13 cellular contexts compared by ENCODE assay signal in genomic region chr20:58908941-58909340, GRCh38. TPM values are rescaled to one million over a fixed set of nuclear protein-coding genes. Genes with fewer than 3 reads are reported as not detected.
DNase-seq lines count a peak whose midpoint lies in the region; ATAC-seq and TF ChIP-seq lines count a peak whose summit lies in the region.
"Had no signal": no experiment of that assay in that cellular context is flagged by ENCODE, and none has a peak within 500 bp of the region (broad histone marks: within the 10 kb centered on the region; RNA-seq: fewer than 3 reads in every experiment).

No MANE protein-coding gene starts in this region.

- peaks cover 11 to 30% of the 10 kb centered on the region in 2 donors for H3K4me1 ChIP-seq in ascending aorta
- H3K4me1 ChIP-seq in tibial artery = peaks cover 5 to 59% (median 27%) of the 10 kb centered on the region in 4 donors

- H3K4me3 ChIP-seq in ascending aorta (no peak overlapping the region), tibial artery (no peak overlapping the region)
- H3K4me3 ChIP-seq: mucosa of descending colon had no signal

- POLR2A ChIA-PET in naive thymus-derived CD8-positive, alpha-beta T cell (lab: Charles Lee) = no interaction called here

- H3K27me3 Mint-ChIP-seq in activated naive CD8-positive, alpha-beta T cell treated with anti-CD3 and anti-CD28 coated beads for 36 hours = no peaks in the 10 kb centered on the region
- H3K27me3 Mint-ChIP-seq in activated naive CD8-positive, alpha-beta T cell treated with anti-CD3 and anti-CD28 coated beads, Interleukin-2, amount 50 U/mL, for 24 hours = no peaks in the 10 kb centered on the region
- no peaks in the 10 kb centered on the region for H3K27me3 Mint-ChIP-seq in naive thymus-derived CD8-positive, alpha-beta T cell

- H3K27ac ChIP-seq in ascending aorta (peak overlapping the region; percentile 83 to 92), tibial artery (peak overlapping the region; percentile 80 to 84)

- peaks cover 57% of the 10 kb centered on the region for H3K4me1 Mint-ChIP-seq in activated naive CD8-positive, alpha-beta T cell treated with anti-CD3 and anti-CD28 coated beads for 36 hours
- peaks cover 58% of the 10 kb centered on the region for H3K4me1 Mint-ChIP-seq in activated naive CD8-positive, alpha-beta T cell treated with anti-CD3 and anti-CD28 coated beads, Interleukin-2, amount 50 U/mL, for 24 hours
- H3K4me1 Mint-ChIP-seq in naive thymus-derived CD8-positive, alpha-beta T cell = peaks cover 37 to 73% (median 63%) of the 10 kb centered on the region in 4 donors

- DNase-seq in activated naive CD8-positive, alpha-beta T cell treated with anti-CD3 and anti-CD28 coated beads for 36 hours = no peak
- no peak for DNase-seq in activated naive CD8-positive, alpha-beta T cell treated with anti-CD3 and anti-CD28 coated beads, Interleukin-2, amount 50 U/mL, for 24 hours
- no peak for DNase-seq in ascending aorta (ENCODE audit: low spot score in 2 of 2)
- DNase-seq in naive thymus-derived CD8-positive, alpha-beta T cell = no peak
- no peak for DNase-seq in tibial artery
- DNase-seq in GM19238 (ENCODE audit: insufficient read length, low spot score) = no peak
- DNase-seq in epidermal melanocyte (ENCODE audit: insufficient read length, low spot score) = no peak
- DNase-seq: amniotic stem cell, mucosa of descending colon, NCI-H1092 treated with DMSO at 0.1 percent for 48 hours, NCI-H2227 treated with DMSO at 0.1 percent for 48 hours had no signal

- TF ChIP-seq CTCF in ascending aorta (IDR thresholded peaks at IDR 0.05) = no peak
- TF ChIP-seq CTCF in tibial artery (IDR thresholded peaks at IDR 0.05) = no peak

- intact Hi-C loops in ascending aorta (cut with DNase I) = loop anchor here (1.0 to 5.0 kb wide), 2 partner anchors 98 to 123 kb away; partner anchors contain the start of genes ATP5F1E and CTSZ
- intact Hi-C loops in tibial artery (cut with DNase I; ENCODE audit: low total_unique reads) = no loop called here

- no peak for ATAC-seq in activated naive CD8-positive, alpha-beta T cell treated with anti-CD3 and anti-CD28 coated beads, Interleukin-2, amount 50 U/mL, for 24 hours
- ATAC-seq in naive thymus-derived CD8-positive, alpha-beta T cell = no peak
- ATAC-seq in HG03039 (IDR thresholded peaks at IDR 0.05; ENCODE audit: unreplicated experiment) = no peak
- ATAC-seq: HCT116, mucosa of descending colon had no signal

- H3K36me3 Mint-ChIP-seq in activated naive CD8-positive, alpha-beta T cell treated with anti-CD3 and anti-CD28 coated beads for 36 hours = peaks cover 69% of the 10 kb centered on the region
- peaks cover 67% of the 10 kb centered on the region for H3K36me3 Mint-ChIP-seq in activated naive CD8-positive, alpha-beta T cell treated with anti-CD3 and anti-CD28 coated beads, Interleukin-2, amount 50 U/mL, for 24 hours (ENCODE audit: low read depth)
- peaks cover 7 to 82% (median 42%) of the 10 kb centered on the region in 3 donors for H3K36me3 Mint-ChIP-seq in naive thymus-derived CD8-positive, alpha-beta T cell

- no peaks in the 10 kb centered on the region for H3K9me3 Mint-ChIP-seq in activated naive CD8-positive, alpha-beta T cell treated with anti-CD3 and anti-CD28 coated beads for 36 hours
- no peaks in the 10 kb centered on the region for H3K9me3 Mint-ChIP-seq in activated naive CD8-positive, alpha-beta T cell treated with anti-CD3 and anti-CD28 coated beads, Interleukin-2, amount 50 U/mL, for 24 hours
- no peaks in the 10 kb centered on the region for H3K9me3 Mint-ChIP-seq in naive thymus-derived CD8-positive, alpha-beta T cell

- H3K27me3 ChIP-seq in ascending aorta = no peaks in the 10 kb centered on the region
- no peaks in the 10 kb centered on the region for H3K27me3 ChIP-seq in tibial artery

- peaks cover 52 to 62% of the 10 kb centered on the region in 2 donors for H3K36me3 ChIP-seq in ascending aorta
- peaks cover 53 to 64% (median 59%) of the 10 kb centered on the region in 3 donors for H3K36me3 ChIP-seq in tibial artery

- peak overlapping the region; percentile 34 for H3K27ac Mint-ChIP-seq in activated naive CD8-positive, alpha-beta T cell treated with anti-CD3 and anti-CD28 coated beads for 36 hours
- H3K27ac Mint-ChIP-seq in activated naive CD8-positive, alpha-beta T cell treated with anti-CD3 and anti-CD28 coated beads, Interleukin-2, amount 50 U/mL, for 24 hours = no peak overlapping the region
- peak overlapping the region in 6 of 10 donors; percentile 18 to 71 (median 48) for H3K27ac Mint-ChIP-seq in naive thymus-derived CD8-positive, alpha-beta T cell

- H3K4me3 Mint-ChIP-seq in activated naive CD8-positive, alpha-beta T cell treated with anti-CD3 and anti-CD28 coated beads for 36 hours = no peak overlapping the region
- no peak overlapping the region for H3K4me3 Mint-ChIP-seq in activated naive CD8-positive, alpha-beta T cell treated with anti-CD3 and anti-CD28 coated beads, Interleukin-2, amount 50 U/mL, for 24 hours
- H3K4me3 Mint-ChIP-seq in naive thymus-derived CD8-positive, alpha-beta T cell = peak overlapping the region in 3 of 10 donors; percentile 18 to 40 (median 24)

- no peaks in the 10 kb centered on the region for H3K9me3 ChIP-seq in ascending aorta
- H3K9me3 ChIP-seq in tibial artery = no peaks in the 10 kb centered on the region
- H3K9me3 ChIP-seq: mucosa of descending colon had no signal

RNA-seq across cellular contexts. Expression of gene GNAS, which starts 56.4 kb away (rescaled TPM):
- 100 to 1,000 TPM; 779 to 785 TPM for total RNA-seq in activated naive CD8-positive, alpha-beta T cell treated with anti-CD3 and anti-CD28 coated beads for 36 hours
- total RNA-seq in ascending aorta = 663 TPM
- 100 to 1,000 TPM; 695 to 756 TPM for total RNA-seq in naive thymus-derived CD8-positive, alpha-beta T cell
- 100 to 1,000 TPM; 155 to 247 (median 169) TPM for polyA plus RNA-seq in naive thymus-derived CD8-positive, alpha-beta T cell

RNA-seq across cellular contexts. Expression of gene GNAS-AS1, which starts 58.2 kb away (rescaled TPM):
- total RNA-seq in activated naive CD8-positive, alpha-beta T cell treated with anti-CD3 and anti-CD28 coated beads for 36 hours = 1 to 10 TPM; 1.0 to 1.3 TPM
- not detected for total RNA-seq in ascending aorta
- total RNA-seq in naive thymus-derived CD8-positive, alpha-beta T cell = 1 to 10 TPM; 1.3 TPM
- under 1 TPM in 1 of 3 donors, not detected in 2; 0.14 TPM for polyA plus RNA-seq in naive thymus-derived CD8-positive, alpha-beta T cell
